ENCODE assay signal across 11 cellular contexts in genomic region chr1:243495442-243496172, GRCh38.
A peak's percentile ranks its signal among the peaks of the same experiment; 100 is the strongest.
DNase-seq lines count a peak whose midpoint lies in the region; ATAC-seq and TF ChIP-seq lines count a peak whose summit lies in the region.
"Had no signal": no experiment of that assay in that cellular context is flagged by ENCODE, and none has a peak within 500 bp of the region (broad histone marks: within the 10 kb centered on the region; RNA-seq: fewer than 3 reads in every experiment).

No MANE protein-coding gene starts in this region.

- H3K4me3 Mint-ChIP-seq in dendritic cell treated with granulocyte-macrophage colony-stimulating factor and Interleukin-4, amounts not matched to agents 40 ng/mL and 50 ng/mL, for 4 days: peak overlapping the region; percentile 59
- H3K4me3 Mint-ChIP-seq: T-helper 2 cell treated with Interferon-gamma antibody and Interleukin-4, amounts not matched to agents 5 μg/mL and 100 μg/mL, for 36 hours had no signal

- H3K27me3 ChIP-seq in muscle layer of duodenum (ENCODE audit: low read depth, low read length): no peaks in the 10 kb centered on the region
- no peaks in the 10 kb centered on the region for H3K27me3 ChIP-seq in aorta (ENCODE audit: control insufficient read depth in 1 of 2, insufficient read depth in 2 of 2, low read length in 1 of 2)
- no peaks in the 10 kb centered on the region for H3K27me3 ChIP-seq in foreskin keratinocyte
- H3K27me3 ChIP-seq in HAP-1 (ENCODE audit: low read depth): no peaks in the 10 kb centered on the region

- peak overlapping the region; percentile 91 for H3K27ac Mint-ChIP-seq in dendritic cell treated with granulocyte-macrophage colony-stimulating factor and Interleukin-4, amounts not matched to agents 40 ng/mL and 50 ng/mL, for 4 days
- H3K27ac Mint-ChIP-seq: T-helper 2 cell treated with Interferon-gamma antibody and Interleukin-4, amounts not matched to agents 5 μg/mL and 100 μg/mL, for 36 hours had no signal

- peaks cover 20% of the 10 kb centered on the region for H3K4me1 Mint-ChIP-seq in dendritic cell treated with granulocyte-macrophage colony-stimulating factor and Interleukin-4, amounts not matched to agents 40 ng/mL and 50 ng/mL, for 4 days (ENCODE audit: low read depth)

- H3K27me3 Mint-ChIP-seq in dendritic cell treated with granulocyte-macrophage colony-stimulating factor and Interleukin-4, amounts not matched to agents 40 ng/mL and 50 ng/mL, for 4 days: no peaks in the 10 kb centered on the region

- no peak for TF ChIP-seq CTCF in foreskin keratinocyte (conservative IDR thresholded peaks at IDR 0.05)

- in situ Hi-C loops in HAP-1 (cut with MboI; ENCODE audit: low sequenced_read_pairs): no loop called here

- H3K36me3 ChIP-seq in muscle layer of duodenum (ENCODE audit: control insufficient read depth in 1 of 2, insufficient read depth in 2 of 2, low read length in 2 of 2) (peaks cover 0 to 10% of the 10 kb centered on the region in 2 donors), aorta (ENCODE audit: control insufficient read depth in 1 of 2, insufficient read depth in 2 of 2, low read length in 1 of 2) (no peaks in the 10 kb centered on the region), HAP-1 (replicated peaks) (no peaks in the 10 kb centered on the region)

- WGBS in aorta, 2 donors: 66 to 75% methylated on average over 23 to 24 of the region's 24 CpGs

- ATAC-seq in Right ventricle myocardium inferior (peak; percentile 79), aorta (ENCODE audit: low FRiP score) (peak; percentile 53), foreskin keratinocyte (no peak)

- H3K9me3 ChIP-seq in muscle layer of duodenum (ENCODE audit: control insufficient read depth in 1 of 2, low read length in 2 of 2) (no peaks in the 10 kb centered on the region), aorta (ENCODE audit: control insufficient read depth, low read length) (no peaks in the 10 kb centered on the region), HAP-1 (no peaks in the 10 kb centered on the region)

- H3K27ac ChIP-seq in muscle layer of duodenum (ENCODE audit: low read length) (peak overlapping the region; percentile 67), aorta (ENCODE audit: low read depth in 1 of 2, low read length in 2 of 2) (peak overlapping the region in 1 of 2 donors; percentile 9), foreskin keratinocyte (no peak overlapping the region)
- H3K27ac ChIP-seq: C4-2B had no signal

- H3K4me1 ChIP-seq in muscle layer of duodenum (ENCODE audit: control insufficient read depth in 1 of 2, insufficient read depth in 2 of 2, low read length in 2 of 2): peaks cover 0 to 22% of the 10 kb centered on the region in 2 donors
- no peaks in the 10 kb centered on the region for H3K4me1 ChIP-seq in aorta (ENCODE audit: control insufficient read depth in 1 of 2, insufficient read depth in 2 of 2, low read length in 2 of 2)
- H3K4me1 ChIP-seq in foreskin keratinocyte: peaks cover 2% of the 10 kb centered on the region
- peaks cover 24% of the 10 kb centered on the region for H3K4me1 ChIP-seq in HAP-1

- DNase-seq in Right ventricle myocardium inferior (ENCODE audit: missing footprints) (no peak), cardiac septum (ENCODE audit: low spot score) (no peak), aorta (peak in 1 of 2 donors; percentile 51), foreskin keratinocyte (no peak), HAP-1 (ENCODE audit: low spot score in 2 of 2) (no peak), midbrain (lab: John Stamatoyannopoulos, UW) (no peak)
- DNase-seq: retina had no signal

- H3K9me3 Mint-ChIP-seq in dendritic cell treated with granulocyte-macrophage colony-stimulating factor and Interleukin-4, amounts not matched to agents 40 ng/mL and 50 ng/mL, for 4 days: no peaks in the 10 kb centered on the region
- H3K9me3 Mint-ChIP-seq: T-helper 2 cell treated with Interferon-gamma antibody and Interleukin-4, amounts not matched to agents 5 μg/mL and 100 μg/mL, for 36 hours had no signal

- peaks cover 57% of the 10 kb centered on the region for H3K36me3 Mint-ChIP-seq in dendritic cell treated with granulocyte-macrophage colony-stimulating factor and Interleukin-4, amounts not matched to agents 40 ng/mL and 50 ng/mL, for 4 days (ENCODE audit: low read depth)

- intact Hi-C loops in Right ventricle myocardium inferior (cut with DNase I) (no loop called here), cardiac septum (cut with DNase I) (no loop called here), aorta (cut with DNase I) (no loop called here)
- intact Hi-C loops in dendritic cell treated with granulocyte-macrophage colony-stimulating factor and Interleukin-4, amounts not matched to agents 40 ng/mL and 50 ng/mL, for 4 days (cut with micrococcal nuclease): no loop called here

- H3K4me3 ChIP-seq in muscle layer of duodenum (ENCODE audit: low read depth in 1 of 2, low read length in 2 of 2) (no peak overlapping the region), aorta (ENCODE audit: low read length in 2 of 2) (no peak overlapping the region), HAP-1 (no peak overlapping the region)
